20 cellular contexts compared by ENCODE assay signal in the genomic region with DNA sequence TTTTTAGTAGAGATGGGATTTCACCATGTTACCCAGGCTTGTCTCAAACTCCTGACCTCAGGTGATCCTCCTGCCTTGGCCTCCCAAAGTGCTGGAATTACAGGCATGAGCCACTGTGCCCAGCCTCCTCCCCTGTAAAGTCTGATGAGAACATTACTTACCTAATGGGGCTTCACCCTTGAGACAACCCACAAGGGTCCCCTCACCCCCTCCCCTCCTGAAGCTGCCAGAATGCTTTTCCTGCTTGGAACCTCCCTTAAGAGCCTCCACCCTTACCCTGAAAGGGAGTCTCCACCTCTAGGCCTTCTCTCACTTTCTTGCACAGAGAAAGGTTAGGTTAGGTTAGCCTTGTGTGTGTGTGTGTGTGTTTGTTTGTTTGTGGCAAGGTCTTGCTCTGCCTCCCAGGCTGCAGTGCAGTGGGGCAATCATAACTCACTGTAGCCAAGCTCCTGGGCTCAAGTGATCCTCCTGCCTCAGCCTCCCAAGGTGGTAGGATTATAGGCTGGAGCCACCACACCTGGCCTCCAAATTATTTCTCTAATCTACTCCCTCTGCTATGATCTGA. TPM values are rescaled to one million over a fixed set of nuclear protein-coding genes. Genes with fewer than 3 reads are reported as not detected.
"Had no signal": no experiment of that assay in that cellular context is flagged by ENCODE, and none has a peak within 500 bp of the region (broad histone marks: within the 10 kb centered on the region; RNA-seq: fewer than 3 reads in every experiment).

No MANE protein-coding gene starts in this region.

- H3K36me3 Mint-ChIP-seq: activated CD4-positive, alpha-beta memory T cell treated with anti-CD3 and anti-CD28 coated beads for 36 hours; activated naive CD8-positive, alpha-beta T cell treated with anti-CD3 and anti-CD28 coated beads, Interleukin-2, amount 10 ng/mL, durations not matched to agents 7 days and 5 days; brain had no signal

- H3K4me3 ChIP-seq: upper lobe of left lung had no signal

- H3K9me3 ChIP-seq: gastroesophageal sphincter, upper lobe of left lung had no signal

- H3K27me3 ChIP-seq: gastroesophageal sphincter, upper lobe of left lung had no signal

- H3K36me3 ChIP-seq: gastroesophageal sphincter, upper lobe of left lung had no signal

- H3K27me3 Mint-ChIP-seq: activated naive CD8-positive, alpha-beta T cell treated with anti-CD3 and anti-CD28 coated beads, Interleukin-2, amount 10 ng/mL, durations not matched to agents 7 days and 5 days had no signal

- H3K27ac ChIP-seq: epithelial cell of prostate, gastroesophageal sphincter, upper lobe of left lung had no signal

- H3K27ac Mint-ChIP-seq: activated CD4-positive, alpha-beta memory T cell treated with anti-CD3 and anti-CD28 coated beads for 36 hours; activated naive CD8-positive, alpha-beta T cell treated with anti-CD3 and anti-CD28 coated beads, Interleukin-2, amount 10 ng/mL, durations not matched to agents 7 days and 5 days; brain; stimulated activated naive B cell treated with anti-CD40 and anti-IgM and Interleukin-4, amounts not matched to agents 10 μg/mL and 1 μg/mL and 100 μg/mL, for 72 hours; T-helper 17 cell had no signal

- H3K9me3 Mint-ChIP-seq: activated CD4-positive, alpha-beta memory T cell treated with anti-CD3 and anti-CD28 coated beads for 36 hours; activated naive CD8-positive, alpha-beta T cell treated with anti-CD3 and anti-CD28 coated beads, Interleukin-2, amount 10 ng/mL, durations not matched to agents 7 days and 5 days; brain; neural crest cell; stimulated activated naive B cell treated with anti-CD40 and anti-IgM and Interleukin-4, amounts not matched to agents 10 μg/mL and 1 μg/mL and 100 μg/mL, for 72 hours had no signal

- ATAC-seq: gastroesophageal sphincter; naive thymus-derived CD4-positive, alpha-beta T cell; stimulated activated naive B cell treated with anti-CD40 and anti-IgM and Interleukin-4, amounts not matched to agents 10 μg/mL and 1 μg/mL and 100 μg/mL, for 72 hours; T-helper 17 cell had no signal

- DNase-seq: activated CD4-positive, alpha-beta memory T cell treated with anti-CD3 and anti-CD28 coated beads for 36 hours; activated CD4-positive, alpha-beta T cell treated with anti-CD3 and anti-CD28 coated beads for 48 hours; activated naive CD4-positive, alpha-beta T cell treated with Interleukin-2 at 50 U/mL for 16 hours; activated naive CD8-positive, alpha-beta T cell treated with anti-CD3 and anti-CD28 coated beads, Interleukin-2, amount 10 ng/mL, durations not matched to agents 7 days and 5 days; activated T-cell treated with anti-CD3 and anti-CD28 coated beads, Interleukin-2, amount 50 U/mL, for 48 hours; cerebellar nuclear complex; cortex of kidney; islet precursor cell; naive thymus-derived CD4-positive, alpha-beta T cell; stimulated activated CD4-positive, alpha-beta T cell treated with anti-CD3 and anti-CD28 coated beads, Interleukin-2, amount 100 ng/mL, for 48 hours; stimulated activated CD8-positive, alpha-beta memory T cell treated with anti-CD3 and anti-CD28 coated beads, Interleukin-4, amount 100 ng/mL, for 48 hours; stimulated activated naive B cell treated with anti-CD40 and anti-IgM and Interleukin-4, amounts not matched to agents 10 μg/mL and 1 μg/mL and 100 μg/mL, for 72 hours; T-helper 17 cell had no signal

- H3K4me1 Mint-ChIP-seq: brain, neural crest cell had no signal

- H3K4me3 Mint-ChIP-seq: activated CD4-positive, alpha-beta memory T cell treated with anti-CD3 and anti-CD28 coated beads for 36 hours; activated naive CD8-positive, alpha-beta T cell treated with anti-CD3 and anti-CD28 coated beads, Interleukin-2, amount 10 ng/mL, durations not matched to agents 7 days and 5 days; brain; naive thymus-derived CD4-positive, alpha-beta T cell; neural crest cell; stimulated activated naive B cell treated with anti-CD40 and anti-IgM and Interleukin-4, amounts not matched to agents 10 μg/mL and 1 μg/mL and 100 μg/mL, for 72 hours; T-helper 17 cell had no signal

RNA-seq across cellular contexts. Expression of a gene that starts 8.9 kb away (rescaled TPM):
- total RNA-seq: lower leg skin, neural crest cell, renal cortical epithelial cell had no signal
- polyA plus RNA-seq: naive thymus-derived CD4-positive, alpha-beta T cell had no signal
